In the genomic region with DNA sequence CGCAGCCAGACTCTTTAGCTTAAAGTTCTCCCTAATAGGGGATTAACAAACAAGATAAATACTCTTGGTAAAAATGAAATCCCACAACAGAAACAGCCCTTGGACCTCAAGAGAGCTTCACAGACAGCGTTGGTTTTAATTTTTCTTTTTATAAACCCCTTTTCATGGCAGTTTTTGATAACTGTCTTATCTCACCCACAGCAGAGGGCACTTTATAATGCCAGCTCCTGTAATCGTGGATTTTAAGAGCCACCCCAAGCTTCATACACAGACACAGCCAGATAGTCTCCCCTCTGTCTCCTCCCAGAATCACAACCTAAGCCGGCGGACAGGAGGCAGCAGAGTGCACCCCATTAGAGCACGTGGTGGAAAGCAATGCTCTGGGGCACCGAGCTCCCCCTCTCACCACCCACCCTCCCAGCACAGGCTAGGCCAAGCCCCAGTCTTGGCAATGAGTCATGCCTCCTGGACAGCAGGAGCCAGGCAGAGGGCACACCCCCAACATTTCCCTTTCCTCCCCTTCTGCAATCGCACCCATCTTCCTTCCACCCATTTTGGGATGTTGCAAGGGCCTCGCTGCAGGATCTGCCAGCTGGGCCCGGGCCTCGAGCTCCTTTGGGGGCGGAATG, we compare ENCODE assay signal across 8 cellular contexts. TPM values are rescaled to one million over a fixed set of nuclear protein-coding genes. Genes with fewer than 3 reads are reported as not detected.
DNase-seq lines count a peak whose midpoint lies in the region; ATAC-seq and TF ChIP-seq lines count a peak whose summit lies in the region.

No MANE protein-coding gene starts in this region.

- no peak overlapping the region for H3K27ac Mint-ChIP-seq in T-cell

- peak; percentile 25 for ATAC-seq in GM21381 (IDR thresholded peaks at IDR 0.05; ENCODE audit: unreplicated experiment)
- peak in 3 of 4 experiments; percentile 7 to 47 (median 34) for ATAC-seq in T-cell (replicated peaks in 1 of 4)
- peak; percentile 44 for ATAC-seq in stimulated activated naive CD8-positive, alpha-beta T cell treated with anti-CD3 and anti-CD28 coated beads, Interleukin-15, Interleukin-2, amounts not matched to agents 100 U/mL and 50 U/mL, for 24 hours

- no peaks in the 10 kb centered on the region for H3K9me3 Mint-ChIP-seq in T-cell

- peak overlapping the region; percentile 47 to 85 (median 56) for H3K4me3 Mint-ChIP-seq in T-cell

- DNase-seq in DMS 273 (lab: John Stamatoyannopoulos, UW; ENCODE audit: unreplicated experiment) (peak; percentile 63), DMS 273 treated with DMSO at 0.1 percent for 48 hours (lab: John Stamatoyannopoulos, UW) (no peak), HS-5 (ENCODE audit: low read depth) (peak; percentile 64), T-cell (peak in 5 of 34 experiments; percentile 5 to 45 (median 18)), ecto neural progenitor cell (ENCODE audit: low spot score) (peak; percentile 68), lower leg skin (ENCODE audit: low spot score in 2 of 2) (peak in 1 of 2 donors; percentile 89)
- peak; percentile 44 for DNase-seq in stimulated activated naive CD8-positive, alpha-beta T cell treated with anti-CD3 and anti-CD28 coated beads, Interleukin-15, Interleukin-2, amounts not matched to agents 100 U/mL and 50 U/mL, for 24 hours

- no peak for TF ChIP-seq POLR2A in lower leg skin (IDR thresholded peaks at IDR 0.05)

- CTCF ChIA-PET in T-cell (lab: Charles Lee): no interaction called here

- peaks cover 8 to 32% (median 23%) of the 10 kb centered on the region in 3 donors for H3K4me1 Mint-ChIP-seq in T-cell

- TF ChIP-seq CTCF in lower leg skin (IDR thresholded peaks at IDR 0.05): peak in 1 of 3 donors; percentile 20

- H3K4me3 ChIP-seq in lower leg skin (ENCODE audit: low read depth, poor library complexity, severe bottlenecking): peak overlapping the region; percentile 78

- H3K27me3 Mint-ChIP-seq in T-cell: peaks cover 31 to 55% of the 10 kb centered on the region in 2 donors

- POLR2A ChIA-PET in T-cell (lab: Charles Lee): no interaction called here

- WGBS in lower leg skin, 2 donors: 2% methylated on average over 12 of the region's 12 CpGs

- intact Hi-C loops in lower leg skin (cut with DNase I; ENCODE audit: low total_unique reads): loop anchor here (10.0 kb wide), 1 partner anchor 603 kb away; no protein-coding TSS in a partner anchor

- no peaks in the 10 kb centered on the region for H3K36me3 Mint-ChIP-seq in T-cell

RNA-seq across cellular contexts. Expression of gene JAG1, which starts 2.5 kb away (rescaled TPM):
- total RNA-seq in T-cell (1 to 10 TPM in 1 of 5 donors, under 1 TPM in 4; 0.12 to 1.1 (median 0.56) TPM), lower leg skin (100 to 1,000 TPM; 145 to 238 (median 186) TPM)

Comparison
In these comparisons a context has a peak if more than half of its experiments do, and no peak if none do; other contexts are left out.
1. RNA of gene JAG1, which starts 2.5 kb away (total RNA-seq): 145 to 238 TPM in lower leg skin; 0.12 to 1.1 TPM in T-cell; every median in the first group is over 10 times any median in the second.
2. Peak in every context shown above with its lines, with median percentiles within 50 percentile points of each other: ATAC-seq.